Comparison of ENCODE assay signal across 11 cellular contexts in the genomic region with DNA sequence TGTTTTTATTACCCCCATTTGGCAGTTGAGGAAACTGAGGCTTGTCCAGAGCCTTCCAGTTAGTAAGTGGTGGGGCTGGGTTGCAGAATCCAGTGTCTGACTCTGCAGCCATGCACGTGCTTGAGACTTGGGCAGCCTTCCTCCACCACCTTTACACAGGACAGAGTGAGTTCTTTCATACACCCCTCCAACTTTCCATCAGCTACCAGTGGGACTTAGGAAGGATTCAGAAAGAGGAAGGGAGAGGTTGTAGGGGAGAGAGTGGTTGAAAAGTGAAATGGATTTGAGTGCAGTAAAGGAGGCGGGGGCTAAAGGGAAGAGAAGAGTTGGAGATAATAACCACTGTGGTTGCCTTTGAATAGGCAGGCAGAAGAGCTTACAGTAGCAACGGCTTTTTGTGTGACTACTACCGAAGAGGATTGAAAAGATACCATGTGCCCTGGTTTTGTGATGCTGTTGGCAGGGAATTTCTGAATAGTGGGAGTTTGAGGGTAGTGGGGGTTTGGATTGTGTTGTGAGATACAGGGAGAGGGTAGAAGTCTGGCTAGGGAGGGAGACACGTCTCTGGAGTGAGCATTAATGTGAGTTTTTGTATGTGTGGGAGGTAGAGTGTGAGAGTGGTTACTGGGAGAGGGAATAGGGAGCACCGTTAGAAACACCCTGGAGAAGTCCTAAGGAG.
A peak's percentile ranks its signal among the peaks of the same experiment; 100 is the strongest.
DNase-seq lines count a peak whose midpoint lies in the region; ATAC-seq and TF ChIP-seq lines count a peak whose summit lies in the region.
"Had no signal": no experiment of that assay in that cellular context is flagged by ENCODE, and none has a peak within 500 bp of the region (broad histone marks: within the 10 kb centered on the region; RNA-seq: fewer than 3 reads in every experiment).

No MANE protein-coding gene starts in this region.

- peak overlapping the region; percentile 86 to 95 (median 93) for H3K4me2 ChIP-seq in BLaER1 treated with 17β-estradiol and CSF1 and Interleukin-3, amounts not matched to agents 10 nM and 100 nM

- H3K9ac ChIP-seq in BLaER1 treated with 17β-estradiol and CSF1 and Interleukin-3, amounts not matched to agents 10 nM and 100 nM = peak overlapping the region; percentile 86 to 96 (median 92); a peak in 21 of 22 replicates

- H3K27me3 ChIP-seq in BLaER1 treated with 17β-estradiol and CSF1 and Interleukin-3, amounts not matched to agents 10 nM and 100 nM = no peaks in the 10 kb centered on the region
- H3K27me3 ChIP-seq in muscle layer of duodenum (ENCODE audit: low read depth, low read length) = no peaks in the 10 kb centered on the region

- H3K4me3 ChIP-seq in BLaER1 treated with 17β-estradiol and CSF1 and Interleukin-3, amounts not matched to agents 10 nM and 100 nM = peak overlapping the region; percentile 77 to 99 (median 96)
- H3K4me3 ChIP-seq in astrocyte of the spinal cord (ENCODE audit: low read depth, low read length) = peak overlapping the region; percentile 87
- H3K4me3 ChIP-seq in muscle layer of duodenum (ENCODE audit: low read depth in 1 of 2, low read length in 2 of 2) = peak overlapping the region; percentile 81 to 93

- H4K20me1 ChIP-seq in BLaER1 treated with 17β-estradiol and CSF1 and Interleukin-3, amounts not matched to agents 10 nM and 100 nM = peaks cover 0 to 49% (median 12%) of the 10 kb centered on the region in 11 experiments; a peak in 11 of 22 replicates

- DNase-seq in KG1 (lab: John Stamatoyannopoulos, UW) = peak; percentile 77
- DNase-seq in astrocyte of the spinal cord (ENCODE audit: low read depth, low spot score) = no peak
- no peak for DNase-seq in NCI-H524 treated with DMSO at 0.1 percent for 48 hours (lab: John Stamatoyannopoulos, UW)
- DNase-seq: caudate nucleus; NCI-H774; stimulated activated CD4-positive, alpha-beta T cell treated with anti-CD3 and anti-CD28 coated beads, Interleukin-4, amount 100 ng/mL, for 1 hour had no signal

- peak overlapping the region in 9 of 11 experiments; percentile 82 to 93 (median 89); a peak in 16 of 22 replicates for H3K27ac ChIP-seq in BLaER1 treated with 17β-estradiol and CSF1 and Interleukin-3, amounts not matched to agents 10 nM and 100 nM
- peak overlapping the region; percentile 40 for H3K27ac ChIP-seq in muscle layer of duodenum (ENCODE audit: low read length)

- TF ChIP-seq CTCF in astrocyte of the spinal cord (IDR thresholded peaks at IDR 0.05; ENCODE audit: low read depth, low read length) = no peak

- peaks cover 0 to 12% (median 8%) of the 10 kb centered on the region in 11 experiments; a peak in 16 of 22 replicates for H3K9me3 ChIP-seq in BLaER1 treated with 17β-estradiol and CSF1 and Interleukin-3, amounts not matched to agents 10 nM and 100 nM (replicated peaks in 1 of 11)
- no peaks in the 10 kb centered on the region for H3K9me3 ChIP-seq in muscle layer of duodenum (ENCODE audit: control insufficient read depth in 1 of 2, low read length in 2 of 2)

- in situ Hi-C loops in astrocyte of the spinal cord (cut with HindIII; ENCODE audit: low sequenced_read_pairs) = no loop called here

- ATAC-seq in HG03378 (IDR thresholded peaks at IDR 0.05; ENCODE audit: unreplicated experiment) = no peak
- no peak for ATAC-seq in HG02970 (IDR thresholded peaks at IDR 0.05; ENCODE audit: low FRiP score, unreplicated experiment)
- no peak for ATAC-seq in GM21529 (IDR thresholded peaks at IDR 0.05; ENCODE audit: unreplicated experiment)

- peaks cover 0 to 13% (median 8%) of the 10 kb centered on the region in 11 experiments; a peak in 16 of 22 replicates for H3K36me3 ChIP-seq in BLaER1 treated with 17β-estradiol and CSF1 and Interleukin-3, amounts not matched to agents 10 nM and 100 nM
- H3K36me3 ChIP-seq in muscle layer of duodenum (ENCODE audit: control insufficient read depth in 1 of 2, insufficient read depth in 2 of 2, low read length in 2 of 2) = no peaks in the 10 kb centered on the region

- H3K4me1 ChIP-seq in BLaER1 treated with 17β-estradiol and CSF1 and Interleukin-3, amounts not matched to agents 10 nM and 100 nM = peaks cover 27 to 39% (median 30%) of the 10 kb centered on the region in 10 experiments
- peaks cover 14 to 20% of the 10 kb centered on the region in 2 donors for H3K4me1 ChIP-seq in muscle layer of duodenum (ENCODE audit: control insufficient read depth in 1 of 2, insufficient read depth in 2 of 2, low read length in 2 of 2)
